11 cellular contexts compared by ENCODE assay signal in genomic region chr6:152263582-152263981, GRCh38.
"Had no signal": no experiment of that assay in that cellular context is flagged by ENCODE, and none has a peak within 500 bp of the region (broad histone marks: within the 10 kb centered on the region; RNA-seq: fewer than 3 reads in every experiment).

No MANE protein-coding gene starts in this region.

- ATAC-seq: GM23338, HCT116 had no signal

- FAIRE-seq: H1, H54 had no signal

- H3K4me3 ChIP-seq: GM23248, GM23338, HAP-1 had no signal

- H3K4me3 Mint-ChIP-seq: GM23338, H9, HFFc6 had no signal

- H3K36me3 ChIP-seq: HAP-1 had no signal

- H3K4me1 ChIP-seq: HAP-1 had no signal

- H3K4me2 ChIP-seq: GM23338 had no signal

- H3K9me3 Mint-ChIP-seq: HFFc6 had no signal

- DNase-seq: GM23248, GOT3, H7, H9, HCEC 1CT, HFFc6 had no signal

- H3K27ac ChIP-seq: GM23248 had no signal

- H3K27ac Mint-ChIP-seq: GM23338, H9 had no signal

- H3K9ac ChIP-seq: GM23248 had no signal

- H3K9me3 ChIP-seq: HAP-1 had no signal

- H2AFZ ChIP-seq: GM23248, GM23338 had no signal
